Comparison of ENCODE assay signal across 1 cellular context in the genomic region with DNA sequence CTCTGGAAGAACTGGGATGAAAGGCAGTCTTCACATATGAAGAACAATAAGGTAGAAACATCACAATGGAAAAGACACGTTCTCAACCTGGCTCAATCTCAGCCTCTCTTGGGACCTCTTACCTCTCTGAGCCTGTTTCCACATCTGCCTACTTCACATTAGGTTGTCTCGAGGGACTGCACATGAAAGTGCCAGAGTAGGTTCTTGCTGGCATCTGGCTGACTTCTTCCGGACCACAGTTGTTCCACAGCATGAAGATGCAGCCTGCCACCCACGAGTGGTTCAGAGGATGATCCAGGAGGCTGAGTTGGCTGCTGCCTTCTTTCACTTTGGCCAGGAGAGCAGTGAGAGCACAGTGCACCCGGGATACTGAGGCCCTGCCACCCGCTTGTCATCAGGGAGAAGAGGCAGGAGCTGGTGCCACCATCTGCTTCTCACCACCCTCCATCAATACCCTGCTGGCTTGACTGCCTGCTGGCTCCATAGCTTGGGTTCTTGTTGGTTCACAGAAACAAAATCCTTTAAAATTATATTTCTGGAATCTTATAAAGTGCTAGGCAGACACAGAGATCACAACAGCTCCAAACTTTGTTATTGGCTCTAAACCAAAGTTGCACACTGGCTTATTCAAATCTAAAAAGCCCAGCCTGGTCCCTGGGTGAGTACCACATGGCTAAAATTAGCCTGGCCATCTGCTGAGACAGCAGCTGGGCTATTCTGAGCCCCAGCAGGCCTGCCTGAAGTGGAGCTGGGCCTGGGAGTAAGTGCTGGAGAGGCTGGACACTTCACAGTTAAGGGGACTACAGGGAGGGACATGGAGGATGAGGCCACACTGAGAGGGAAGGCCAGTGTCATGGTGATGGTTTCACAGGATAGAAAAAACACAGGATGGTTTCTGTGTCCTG.
TF ChIP-seq lines count a peak whose summit lies in the region.

No MANE protein-coding gene starts in this region.

TF ChIP-seq in HepG2, 621 proteins besides CTCF, POLR2A, EP300 and RAD21:
- TF ChIP-seq EED (CRISPR knock-in tag; IDR thresholded peaks at IDR 0.05), result no peak
- TF ChIP-seq CBFB (CRISPR knock-in tag; IDR thresholded peaks at IDR 0.05), result no peak
- TF ChIP-seq ZNF782 (CRISPR knock-in tag; IDR thresholded peaks at IDR 0.05; ENCODE audit: borderline replicate concordance), result no peak
- no peak for TF ChIP-seq ZNF10 (CRISPR knock-in tag; IDR thresholded peaks at IDR 0.05; ENCODE audit: borderline replicate concordance, low read depth)
- TF ChIP-seq RBAK (CRISPR knock-in tag; IDR thresholded peaks at IDR 0.05), result no peak
- TF ChIP-seq, protein P1, sequence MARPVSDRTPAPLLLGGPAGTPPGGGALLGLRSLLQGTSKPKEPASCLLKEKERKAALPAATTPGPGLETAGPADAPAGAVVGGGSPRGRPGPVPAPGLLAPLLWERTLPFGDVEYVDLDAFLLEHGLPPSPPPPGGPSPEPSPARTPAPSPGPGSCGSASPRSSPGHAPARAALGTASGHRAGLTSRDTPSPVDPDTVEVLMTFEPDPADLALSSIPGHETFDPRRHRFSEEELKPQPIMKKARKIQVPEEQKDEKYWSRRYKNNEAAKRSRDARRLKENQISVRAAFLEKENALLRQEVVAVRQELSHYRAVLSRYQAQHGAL (CRISPR knock-in tag; IDR thresholded peaks at IDR 0.05; ENCODE audit: not compliant biosample characterization), result no peak
- TF ChIP-seq ZNF282 (IDR thresholded peaks at IDR 0.05; ENCODE audit: partially characterized antibody), result no peak
- TF ChIP-seq, protein P2, sequence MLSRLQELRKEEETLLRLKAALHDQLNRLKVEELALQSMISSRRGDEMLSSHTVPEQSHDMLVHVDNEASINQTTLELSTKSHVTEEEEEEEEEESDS (CRISPR knock-in tag; IDR thresholded peaks at IDR 0.05; ENCODE audit: borderline replicate concordance), result no peak
- TF ChIP-seq ZC3H13 (CRISPR knock-in tag; IDR thresholded peaks at IDR 0.05), result no peak
- no peak for TF ChIP-seq ZNF546 (CRISPR knock-in tag; conservative IDR thresholded peaks at IDR 0.05)
- TF ChIP-seq ZFY (CRISPR knock-in tag; IDR thresholded peaks at IDR 0.05), result no peak
- TF ChIP-seq, protein P3, sequence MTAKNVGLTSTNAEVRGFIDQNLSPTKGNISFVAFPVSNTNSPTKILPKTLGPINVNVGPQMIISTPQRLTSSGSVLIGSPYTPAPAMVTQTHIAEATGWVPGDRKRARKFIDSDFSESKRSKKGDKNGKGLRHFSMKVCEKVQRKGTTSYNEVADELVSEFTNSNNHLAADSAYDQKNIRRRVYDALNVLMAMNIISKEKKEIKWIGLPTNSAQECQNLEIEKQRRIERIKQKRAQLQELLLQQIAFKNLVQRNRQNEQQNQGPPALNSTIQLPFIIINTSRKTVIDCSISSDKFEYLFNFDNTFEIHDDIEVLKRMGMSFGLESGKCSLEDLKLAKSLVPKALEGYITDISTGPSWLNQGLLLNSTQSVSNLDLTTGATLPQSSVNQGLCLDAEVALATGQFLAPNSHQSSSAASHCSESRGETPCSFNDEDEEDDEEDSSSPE (CRISPR knock-in tag; IDR thresholded peaks at IDR 0.05), result no peak
- TF ChIP-seq TCF12 (IDR thresholded peaks at IDR 0.05), result no peak
- no peak for TF ChIP-seq TCF12 (CRISPR knock-in tag; IDR thresholded peaks at IDR 0.05)
- TF ChIP-seq FIP1L1 (IDR thresholded peaks at IDR 0.05; ENCODE audit: borderline replicate concordance, insufficient read depth, low read depth, low read length), result no peak
- no peak for TF ChIP-seq IKZF1 (IDR thresholded peaks at IDR 0.05)
- no peak for TF ChIP-seq ZNF558 (CRISPR knock-in tag; IDR thresholded peaks at IDR 0.05; ENCODE audit: borderline replicate concordance)
- no peak for TF ChIP-seq ZNF567 (CRISPR knock-in tag; IDR thresholded peaks at IDR 0.05; ENCODE audit: borderline replicate concordance)
- TF ChIP-seq HMGA1 (CRISPR knock-in tag; conservative IDR thresholded peaks at IDR 0.05), result no peak
- TF ChIP-seq SKI (IDR thresholded peaks at IDR 0.05; ENCODE audit: partially characterized antibody), result no peak
- TF ChIP-seq, protein P4, sequence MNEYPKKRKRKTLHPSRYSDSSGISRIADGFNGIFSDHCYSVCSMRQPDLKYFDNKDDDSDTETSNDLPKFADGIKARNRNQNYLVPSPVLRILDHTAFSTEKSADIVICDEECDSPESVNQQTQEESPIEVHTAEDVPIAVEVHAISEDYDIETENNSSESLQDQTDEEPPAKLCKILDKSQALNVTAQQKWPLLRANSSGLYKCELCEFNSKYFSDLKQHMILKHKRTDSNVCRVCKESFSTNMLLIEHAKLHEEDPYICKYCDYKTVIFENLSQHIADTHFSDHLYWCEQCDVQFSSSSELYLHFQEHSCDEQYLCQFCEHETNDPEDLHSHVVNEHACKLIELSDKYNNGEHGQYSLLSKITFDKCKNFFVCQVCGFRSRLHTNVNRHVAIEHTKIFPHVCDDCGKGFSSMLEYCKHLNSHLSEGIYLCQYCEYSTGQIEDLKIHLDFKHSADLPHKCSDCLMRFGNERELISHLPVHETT (CRISPR knock-in tag; conservative IDR thresholded peaks at IDR 0.05), result no peak
TF ChIP-seq in HepG2: peak in this region for 0.
